In the genomic region with DNA sequence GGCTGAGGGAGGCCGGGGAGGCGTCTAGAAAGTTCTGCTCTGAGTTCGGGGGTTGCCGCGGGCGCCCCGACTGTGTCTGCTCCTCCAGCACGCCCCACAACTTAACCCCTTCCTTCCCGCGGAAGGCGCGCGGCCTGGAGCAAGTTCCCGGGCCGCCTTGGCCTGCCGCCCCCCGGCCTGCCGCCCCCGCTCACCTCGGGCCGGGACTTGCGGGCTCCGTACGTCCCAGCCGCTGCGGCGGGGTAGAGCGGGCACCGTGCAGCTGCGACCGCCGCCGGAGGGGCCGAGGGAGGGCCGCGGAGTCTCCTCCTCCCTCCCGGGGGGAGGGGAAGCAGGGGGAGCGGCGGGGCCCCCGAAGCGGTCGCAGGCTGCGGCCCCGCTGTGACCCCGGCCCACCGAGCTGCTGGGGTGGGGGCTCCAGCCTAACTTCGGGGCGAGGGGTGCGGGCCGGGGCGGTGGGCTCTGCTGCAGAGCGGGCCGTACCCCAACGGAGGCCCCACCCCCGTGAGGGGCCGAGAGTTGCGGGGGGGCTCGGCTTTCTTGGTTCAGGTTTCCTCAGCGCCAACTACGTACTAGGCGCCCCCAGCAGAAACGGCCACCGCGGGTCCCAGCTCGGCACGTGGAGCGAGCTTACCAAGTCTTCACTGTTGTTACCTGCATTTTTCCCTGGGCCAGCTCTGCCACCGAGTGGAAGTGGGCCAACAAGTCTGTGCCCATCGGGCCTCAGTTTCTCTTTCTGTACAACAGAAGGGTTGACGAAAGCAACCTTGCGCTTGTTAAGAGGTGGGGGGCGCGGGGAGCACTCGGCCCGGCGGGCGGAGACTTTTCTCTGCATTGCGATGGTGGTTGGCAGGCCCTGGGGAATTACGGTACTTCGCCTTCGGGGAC, we compare ENCODE assay signal across 8 cellular contexts. TPM values are rescaled to one million over a fixed set of nuclear protein-coding genes. Genes with fewer than 3 reads are reported as not detected.
DNase-seq lines count a peak whose midpoint lies in the region; ATAC-seq and TF ChIP-seq lines count a peak whose summit lies in the region.

Gene CCDC102A, minus strand, starts transcription at position 266 of the 888 bp plus-strand sequence. CDS start 7,394 bp downstream, outside the sequence.

- H3K4me3 ChIP-seq in esophagus (ENCODE audit: low read depth in 1 of 2, low read length in 2 of 2) (peak within 1 kb of the TSS; percentile 63 to 86), upper lobe of right lung (peak within 1 kb of the TSS; percentile 91)

- H3K27me3 ChIP-seq in esophagus (ENCODE audit: control insufficient read depth in 1 of 2, insufficient read depth in 2 of 2, low read length in 2 of 2), result no peaks in the 10 kb centered on the region
- H3K27me3 ChIP-seq in upper lobe of right lung, result no peaks in the 10 kb centered on the region

- H3K27me3 Mint-ChIP-seq in IgD-negative memory B cell (no peaks in the 10 kb centered on the region), naive B cell (no peaks in the 10 kb centered on the region)

- no peak for TF ChIP-seq CTCF in upper lobe of right lung (IDR thresholded peaks at IDR 0.05)

- 1 to 2% methylated on average over 59 to 81 of the region's 81 CpGs for WGBS in esophagus, 2 donors

- H3K9me3 Mint-ChIP-seq in IgD-negative memory B cell (no peaks in the 10 kb centered on the region), naive B cell (no peaks in the 10 kb centered on the region)

- H3K27ac ChIP-seq in esophagus (ENCODE audit: low read depth in 2 of 2, low read length in 1 of 2), result peak within 1 kb of the TSS; percentile 77 to 89
- H3K27ac ChIP-seq in upper lobe of right lung, result peak within 1 kb of the TSS; percentile 92

- H3K4me1 Mint-ChIP-seq in IgD-negative memory B cell (peaks cover 38 to 59% (median 52%) of the 10 kb centered on the region in 3 donors), naive B cell (peaks cover 62 to 82% (median 79%) of the 10 kb centered on the region in 3 donors)

- H3K4me3 Mint-ChIP-seq in IgD-negative memory B cell (peak within 1 kb of the TSS; percentile 79 to 94 (median 91)), naive B cell (peak within 1 kb of the TSS; percentile 74 to 97 (median 88))

- peaks cover 9 to 24% of the 10 kb centered on the region in 2 donors for H3K4me1 ChIP-seq in esophagus (ENCODE audit: control insufficient read depth in 2 of 2, insufficient read depth in 2 of 2, low read length in 1 of 2)
- peaks cover 48% of the 10 kb centered on the region for H3K4me1 ChIP-seq in upper lobe of right lung

- H3K27ac Mint-ChIP-seq in IgD-negative memory B cell, result peak within 1 kb of the TSS; percentile 89 to 95 (median 90)
- H3K27ac Mint-ChIP-seq in naive B cell, result peak within 1 kb of the TSS; percentile 71 to 98 (median 96)

- ATAC-seq in GM21529 (IDR thresholded peaks at IDR 0.05; ENCODE audit: unreplicated experiment) (peak; percentile 25), naive B cell (ENCODE audit: low read depth in 2 of 2) (peak; percentile 56 to 57), upper lobe of right lung (peak; percentile 52)

- intact Hi-C loops in upper lobe of right lung (cut with DNase I), result no loop called here

- peak; percentile 10 for DNase-seq in GM04504 (ENCODE audit: low read depth)
- peak; percentile 85 for DNase-seq in activated CD8-positive, alpha-beta memory T cell treated with anti-CD3 and anti-CD28 coated beads for 24 hours
- peak; percentile 66 for DNase-seq in naive B cell
- no peak for DNase-seq in upper lobe of right lung
- DNase-seq in DMS153 (lab: John Stamatoyannopoulos, UW), result no peak

- peaks cover 0 to 3% of the 10 kb centered on the region in 2 donors for H3K36me3 ChIP-seq in esophagus (ENCODE audit: control insufficient read depth in 2 of 2, insufficient read depth in 2 of 2, low read length in 1 of 2)
- no peaks in the 10 kb centered on the region for H3K36me3 ChIP-seq in upper lobe of right lung

- H3K36me3 Mint-ChIP-seq in IgD-negative memory B cell, result no peaks in the 10 kb centered on the region
- no peaks in the 10 kb centered on the region for H3K36me3 Mint-ChIP-seq in naive B cell

- H3K9me3 ChIP-seq in esophagus (ENCODE audit: control insufficient read depth in 2 of 2, insufficient read depth in 1 of 2, low read depth in 1 of 2, low read length in 1 of 2) (no peaks in the 10 kb centered on the region), upper lobe of right lung (no peaks in the 10 kb centered on the region)

RNA-seq across cellular contexts. Expression of gene CCDC102A, which starts in this region (rescaled TPM):
- polyA plus RNA-seq in IgD-negative memory B cell (15.1 TPM), esophagus (1 to 10 TPM; 2.6 TPM), naive B cell (ENCODE audit: low read depth in 6 of 6) (10 to 100 TPM in 2 of 6 donors, 1 to 10 TPM in 4; 3.8 to 13.8 (median 9.3) TPM)
- 11.3 TPM for total RNA-seq in upper lobe of right lung

Comparison
In these comparisons a context has a peak if more than half of its experiments do, and no peak if none do; other contexts are left out.
1. DNase-seq: peak in GM04504 (single experiment), activated CD8-positive, alpha-beta memory T cell treated with anti-CD3 and anti-CD28 coated beads for 24 hours (single experiment) and naive B cell (single experiment); none in upper lobe of right lung (single experiment) and DMS153 (single experiment).
2. Peak in every context shown above with its lines, with median percentiles within 50 percentile points of each other: ATAC-seq.